ENCODE assay signal across 13 cellular contexts in genomic region chr15:101773496-101774100, GRCh38. TPM values are rescaled to one million over a fixed set of nuclear protein-coding genes. Genes with fewer than 3 reads are reported as not detected.
A peak's percentile ranks its signal among the peaks of the same experiment; 100 is the strongest.
DNase-seq lines count a peak whose midpoint lies in the region; ATAC-seq and TF ChIP-seq lines count a peak whose summit lies in the region.
"Had no signal": no experiment of that assay in that cellular context is flagged by ENCODE, and none has a peak within 500 bp of the region (broad histone marks: within the 10 kb centered on the region; RNA-seq: fewer than 3 reads in every experiment).

No MANE protein-coding gene starts in this region.

- peaks cover 3% of the 10 kb centered on the region for H3K36me3 Mint-ChIP-seq in activated naive CD8-positive, alpha-beta T cell treated with anti-CD3 and anti-CD28 coated beads for 36 hours
- no peaks in the 10 kb centered on the region for H3K36me3 Mint-ChIP-seq in activated naive CD8-positive, alpha-beta T cell treated with anti-CD3 and anti-CD28 coated beads, Interleukin-2, amount 50 U/mL, for 24 hours (ENCODE audit: low read depth)
- peaks cover 2% of the 10 kb centered on the region for H3K36me3 Mint-ChIP-seq in activated CD4-positive, alpha-beta memory T cell treated with anti-CD3 and anti-CD28 coated beads for 36 hours
- H3K36me3 Mint-ChIP-seq in progenitor cell of endocrine pancreas (ENCODE audit: insufficient read depth) = no peaks in the 10 kb centered on the region
- H3K36me3 Mint-ChIP-seq: CD4-positive, alpha-beta memory T cell had no signal

- no peaks in the 10 kb centered on the region for H3K4me1 Mint-ChIP-seq in activated naive CD8-positive, alpha-beta T cell treated with anti-CD3 and anti-CD28 coated beads for 36 hours
- no peaks in the 10 kb centered on the region for H3K4me1 Mint-ChIP-seq in activated naive CD8-positive, alpha-beta T cell treated with anti-CD3 and anti-CD28 coated beads, Interleukin-2, amount 50 U/mL, for 24 hours
- no peaks in the 10 kb centered on the region for H3K4me1 Mint-ChIP-seq in activated CD4-positive, alpha-beta memory T cell treated with anti-CD3 and anti-CD28 coated beads for 36 hours (ENCODE audit: low read depth)
- no peaks in the 10 kb centered on the region for H3K4me1 Mint-ChIP-seq in progenitor cell of endocrine pancreas (ENCODE audit: low read depth)
- H3K4me1 Mint-ChIP-seq: CD4-positive, alpha-beta memory T cell; nephron had no signal

- H3K79me2 ChIP-seq in Loucy (ENCODE audit: insufficient read depth, low read length) = no peaks in the 10 kb centered on the region

- H3K27me3 Mint-ChIP-seq in activated naive CD8-positive, alpha-beta T cell treated with anti-CD3 and anti-CD28 coated beads for 36 hours = no peaks in the 10 kb centered on the region
- no peaks in the 10 kb centered on the region for H3K27me3 Mint-ChIP-seq in activated naive CD8-positive, alpha-beta T cell treated with anti-CD3 and anti-CD28 coated beads, Interleukin-2, amount 50 U/mL, for 24 hours
- no peaks in the 10 kb centered on the region for H3K27me3 Mint-ChIP-seq in activated CD4-positive, alpha-beta memory T cell treated with anti-CD3 and anti-CD28 coated beads for 36 hours
- peaks cover 36% of the 10 kb centered on the region for H3K27me3 Mint-ChIP-seq in progenitor cell of endocrine pancreas

- H3K27ac Mint-ChIP-seq in activated naive CD8-positive, alpha-beta T cell treated with anti-CD3 and anti-CD28 coated beads for 36 hours = no peak overlapping the region
- no peak overlapping the region for H3K27ac Mint-ChIP-seq in activated naive CD8-positive, alpha-beta T cell treated with anti-CD3 and anti-CD28 coated beads, Interleukin-2, amount 50 U/mL, for 24 hours
- H3K27ac Mint-ChIP-seq in activated CD4-positive, alpha-beta memory T cell treated with anti-CD3 and anti-CD28 coated beads for 36 hours = no peak overlapping the region
- no peak overlapping the region for H3K27ac Mint-ChIP-seq in progenitor cell of endocrine pancreas
- H3K27ac Mint-ChIP-seq: CD4-positive, alpha-beta memory T cell; nephron had no signal

- H3K9me3 Mint-ChIP-seq in activated naive CD8-positive, alpha-beta T cell treated with anti-CD3 and anti-CD28 coated beads for 36 hours = no peaks in the 10 kb centered on the region
- no peaks in the 10 kb centered on the region for H3K9me3 Mint-ChIP-seq in activated naive CD8-positive, alpha-beta T cell treated with anti-CD3 and anti-CD28 coated beads, Interleukin-2, amount 50 U/mL, for 24 hours
- no peaks in the 10 kb centered on the region for H3K9me3 Mint-ChIP-seq in activated CD4-positive, alpha-beta memory T cell treated with anti-CD3 and anti-CD28 coated beads for 36 hours
- H3K9me3 Mint-ChIP-seq in progenitor cell of endocrine pancreas (ENCODE audit: low read depth) = no peaks in the 10 kb centered on the region
- H3K9me3 Mint-ChIP-seq: CD4-positive, alpha-beta memory T cell; nephron had no signal

- H3K4me2 ChIP-seq in Loucy (ENCODE audit: low read depth, low read length, poor library complexity, severe bottlenecking) = no peak overlapping the region

- no peak for ATAC-seq in activated naive CD8-positive, alpha-beta T cell treated with anti-CD3 and anti-CD28 coated beads, Interleukin-2, amount 50 U/mL, for 24 hours
- ATAC-seq in HG03025 (IDR thresholded peaks at IDR 0.05; ENCODE audit: low FRiP score, unreplicated experiment) = no peak

- H3K4me3 Mint-ChIP-seq in activated naive CD8-positive, alpha-beta T cell treated with anti-CD3 and anti-CD28 coated beads for 36 hours = no peak overlapping the region
- no peak overlapping the region for H3K4me3 Mint-ChIP-seq in activated naive CD8-positive, alpha-beta T cell treated with anti-CD3 and anti-CD28 coated beads, Interleukin-2, amount 50 U/mL, for 24 hours
- no peak overlapping the region for H3K4me3 Mint-ChIP-seq in activated CD4-positive, alpha-beta memory T cell treated with anti-CD3 and anti-CD28 coated beads for 36 hours
- H3K4me3 Mint-ChIP-seq in progenitor cell of endocrine pancreas (ENCODE audit: low read depth) = no peak overlapping the region
- H3K4me3 Mint-ChIP-seq: CD4-positive, alpha-beta memory T cell; nephron had no signal

- in situ Hi-C loops in HAP-1 (cut with MboI; ENCODE audit: low sequenced_read_pairs) = no loop called here

- H3K36me3 ChIP-seq in Loucy (ENCODE audit: insufficient read depth, low read length) (no peaks in the 10 kb centered on the region), HAP-1 (replicated peaks) (no peaks in the 10 kb centered on the region)

- POLR2A ChIA-PET in activated CD4-positive, alpha-beta memory T cell treated with anti-CD3 and anti-CD28 coated beads for 36 hours (lab: Charles Lee) = no interaction called here

- peak; percentile 10 for DNase-seq in activated naive CD8-positive, alpha-beta T cell treated with anti-CD3 and anti-CD28 coated beads for 36 hours
- DNase-seq in activated naive CD8-positive, alpha-beta T cell treated with anti-CD3 and anti-CD28 coated beads, Interleukin-2, amount 50 U/mL, for 24 hours = no peak
- DNase-seq in activated CD4-positive, alpha-beta memory T cell treated with anti-CD3 and anti-CD28 coated beads for 36 hours = peak; percentile 29
- DNase-seq in progenitor cell of endocrine pancreas (ENCODE audit: low spot score, unreplicated experiment) (no peak), NCI-H1694 treated with DMSO at 0.1 percent for 48 hours (lab: John Stamatoyannopoulos, UW) (no peak), HAP-1 (ENCODE audit: low spot score in 2 of 2) (no peak)
- DNase-seq: caudate nucleus, hypothalamus had no signal

- H3K9ac ChIP-seq in Loucy (ENCODE audit: low read depth, low read length, poor library complexity, severe bottlenecking) = no peak overlapping the region

- H3K4me3 ChIP-seq in Loucy (ENCODE audit: low read length, poor library complexity, severe bottlenecking) (no peak overlapping the region), HAP-1 (no peak overlapping the region)

- no peaks in the 10 kb centered on the region for H3K4me1 ChIP-seq in Loucy (ENCODE audit: insufficient read depth, low read length, poor library complexity, severe bottlenecking)
- H3K4me1 ChIP-seq in HAP-1 = no peaks in the 10 kb centered on the region

- no peaks in the 10 kb centered on the region for H3K27me3 ChIP-seq in Loucy (ENCODE audit: insufficient read depth, low read length, poor library complexity, severe bottlenecking)
- H3K27me3 ChIP-seq in HAP-1 (ENCODE audit: low read depth) = no peaks in the 10 kb centered on the region

- intact Hi-C loops in activated CD4-positive, alpha-beta memory T cell treated with anti-CD3 and anti-CD28 coated beads for 36 hours (cut with micrococcal nuclease) = no loop called here

- H3K9me2 ChIP-seq in Loucy (replicated peaks; ENCODE audit: low read depth, low read length) = no peaks in the 10 kb centered on the region

- CTCF ChIA-PET in activated CD4-positive, alpha-beta memory T cell treated with anti-CD3 and anti-CD28 coated beads for 36 hours (lab: Charles Lee) = no interaction called here

- H3K9me3 ChIP-seq in Loucy (ENCODE audit: insufficient read depth, low read depth, low read length) = no peaks in the 10 kb centered on the region; the same call in 1 of the 2 replicates
- H3K9me3 ChIP-seq in HAP-1 = no peaks in the 10 kb centered on the region

- no peaks in the 10 kb centered on the region for H3F3A ChIP-seq in Loucy (ENCODE audit: low read depth)

- no peaks in the 10 kb centered on the region for H4K20me1 ChIP-seq in Loucy (ENCODE audit: insufficient read depth, low read length, poor library complexity, severe bottlenecking)

- H2AFZ ChIP-seq in Loucy (ENCODE audit: low read length) = no peak overlapping the region

- peak; percentile 51 for TF ChIP-seq CTCF in Loucy (conservative IDR thresholded peaks at IDR 0.05; ENCODE audit: low read length)
- peak; percentile 42 for TF ChIP-seq CTCF in progenitor cell of endocrine pancreas (IDR thresholded peaks at IDR 0.05; ENCODE audit: unreplicated experiment)

RNA-seq across cellular contexts. Expression of gene OR4F6, which starts 29.7 kb away (rescaled TPM):
- not detected for total RNA-seq in activated naive CD8-positive, alpha-beta T cell treated with anti-CD3 and anti-CD28 coated beads for 36 hours
- not detected for total RNA-seq in activated CD4-positive, alpha-beta memory T cell treated with anti-CD3 and anti-CD28 coated beads for 36 hours
- total RNA-seq in progenitor cell of endocrine pancreas = not detected in 2 replicates
- total RNA-seq: CD4-positive, alpha-beta memory T cell; NCI-H460 had no signal

RNA-seq across cellular contexts. Expression of gene OR4F15, which starts 38.4 kb away (rescaled TPM):
- total RNA-seq in activated naive CD8-positive, alpha-beta T cell treated with anti-CD3 and anti-CD28 coated beads for 36 hours = not detected
- total RNA-seq in activated CD4-positive, alpha-beta memory T cell treated with anti-CD3 and anti-CD28 coated beads for 36 hours = not detected
- total RNA-seq in progenitor cell of endocrine pancreas = not detected in 2 replicates
- total RNA-seq: CD4-positive, alpha-beta memory T cell; NCI-H460 had no signal

RNA-seq across cellular contexts. Expression of gene TARS3, which starts 49.3 kb away (rescaled TPM):
- 1 to 10 TPM; 6.7 to 7.1 TPM for total RNA-seq in activated naive CD8-positive, alpha-beta T cell treated with anti-CD3 and anti-CD28 coated beads for 36 hours
- 10 to 100 TPM; 10.8 to 11.7 TPM for total RNA-seq in activated CD4-positive, alpha-beta memory T cell treated with anti-CD3 and anti-CD28 coated beads for 36 hours
- total RNA-seq in progenitor cell of endocrine pancreas = 19.5 and 21.5 TPM in 2 replicates

Comparison
In these comparisons a context has a peak if more than half of its experiments do, and no peak if none do; other contexts are left out.
1. DNase-seq: peak in activated naive CD8-positive, alpha-beta T cell treated with anti-CD3 and anti-CD28 coated beads for 36 hours (single experiment) and activated CD4-positive, alpha-beta memory T cell treated with anti-CD3 and anti-CD28 coated beads for 36 hours (single experiment); none in activated naive CD8-positive, alpha-beta T cell treated with anti-CD3 and anti-CD28 coated beads, Interleukin-2, amount 50 U/mL, for 24 hours (single experiment), progenitor cell of endocrine pancreas (single experiment), NCI-H1694 treated with DMSO at 0.1 percent for 48 hours (single experiment) and HAP-1 (0 of 2).